Comparison of ENCODE assay signal across 8 cellular contexts in the genomic region with DNA sequence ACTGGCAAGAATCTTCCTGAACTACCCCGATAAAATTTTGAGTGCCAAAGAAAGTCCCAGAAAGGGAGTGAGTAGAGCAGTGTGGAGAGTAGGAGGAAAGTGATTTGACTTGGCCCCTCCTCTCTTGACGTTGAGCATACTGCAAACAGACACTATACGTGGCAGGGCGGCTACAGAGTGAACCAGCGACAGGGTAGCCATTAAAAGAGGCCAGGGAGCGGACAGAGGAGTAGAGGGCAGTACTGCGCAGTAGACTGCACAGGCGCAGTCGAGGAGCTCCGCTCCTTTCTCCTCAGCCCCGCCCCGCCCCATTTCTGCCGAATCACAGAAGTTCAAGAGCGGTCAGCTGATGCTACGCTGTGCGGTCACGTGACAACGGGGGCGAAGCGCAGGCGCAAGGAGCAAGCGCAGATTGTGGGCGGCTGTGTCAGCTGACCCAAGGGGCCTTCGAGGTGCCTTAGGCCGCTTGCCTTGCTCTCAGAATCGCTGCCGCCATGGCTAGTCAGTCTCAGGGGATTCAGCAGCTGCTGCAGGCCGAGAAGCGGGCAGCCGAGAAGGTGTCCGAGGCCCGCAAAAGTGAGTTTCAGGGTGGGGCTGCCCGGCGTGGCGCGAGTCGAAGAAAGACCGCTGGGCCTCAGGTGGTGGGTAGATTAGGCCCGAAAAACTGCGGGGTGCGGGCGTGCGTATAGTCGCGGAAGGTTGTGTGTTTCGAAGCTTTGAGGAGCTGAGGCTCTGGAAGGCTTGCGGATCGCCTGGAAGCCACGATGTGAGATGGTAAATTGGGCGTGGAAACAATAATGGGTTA. TPM values are rescaled to one million over a fixed set of nuclear protein-coding genes. Genes with fewer than 3 reads are reported as not detected.
DNase-seq lines count a peak whose midpoint lies in the region; ATAC-seq, FAIRE-seq and TF ChIP-seq lines count a peak whose summit lies in the region.

Gene ATP6V1G1, plus strand, starts transcription at position 425 of the 805 bp plus-strand sequence. Its CDS starts 70 bp downstream, at position 495.

- no peaks in the 10 kb centered on the region for H3K27me3 Mint-ChIP-seq in chondrocyte (ENCODE audit: low read depth)

- TF ChIP-seq CTCF in chondrocyte (IDR thresholded peaks at IDR 0.05) (peak; percentile 43), kidney (IDR thresholded peaks at IDR 0.05; ENCODE audit: borderline replicate concordance, extremely low read depth, insufficient read depth) (no peak)

- no peaks in the 10 kb centered on the region for H3K9me3 ChIP-seq in kidney (ENCODE audit: control insufficient read depth in 1 of 2, low read length in 2 of 2)

- peak within 1 kb of the TSS; percentile 99 for H3K27ac Mint-ChIP-seq in chondrocyte (ENCODE audit: unreplicated experiment)

- peak within 1 kb of the TSS; percentile 93 to 100 for H3K9ac ChIP-seq in kidney (ENCODE audit: low read length in 2 of 2)

- H3K4me1 Mint-ChIP-seq in chondrocyte (ENCODE audit: low read depth), result peaks cover 52% of the 10 kb centered on the region

- H3K4me1 ChIP-seq in kidney (ENCODE audit: control insufficient read depth in 1 of 2, insufficient read depth in 1 of 2, low read depth in 1 of 2, low read length in 2 of 2), result peaks cover 21 to 30% of the 10 kb centered on the region in 2 donors

- peak within 1 kb of the TSS; percentile 87 to 100 for H3K4me3 ChIP-seq in kidney (ENCODE audit: low read length in 2 of 2)

- H3K9me3 Mint-ChIP-seq in chondrocyte (ENCODE audit: low read depth), result no peaks in the 10 kb centered on the region

- intact Hi-C loops in kidney (cut with DNase I), result no loop called here

- DNase-seq in AML-193 (lab: John Stamatoyannopoulos, UW), result peak; percentile 96
- peak; percentile 98 for DNase-seq in NCI-H510A (lab: John Stamatoyannopoulos, UW)
- DNase-seq in activated CD4-positive, alpha-beta T cell treated with anti-CD3 and anti-CD28 coated beads for 1 hour, result peak; percentile 97
- DNase-seq in chondrocyte (ENCODE audit: low spot score), result peak; percentile 100
- peak; percentile 100 for DNase-seq in kidney
- peak; percentile 100 for DNase-seq in stimulated activated CD4-positive, alpha-beta T cell treated with anti-CD3 and anti-CD28 coated beads, Interleukin-15, amount 100 ng/mL, for 24 hours

- peak; percentile 97 for TF ChIP-seq POLR2A in GM19099 (IDR thresholded peaks at IDR 0.05; ENCODE audit: extremely low read depth, insufficient read length, low read depth)

- FAIRE-seq in kidney (lab: Jason Lieb, UNC), result peak; percentile 46

- H3K36me3 ChIP-seq in kidney (ENCODE audit: control insufficient read depth in 1 of 2, insufficient read depth in 2 of 2, low read length in 2 of 2), result peaks cover 0 to under 1% of the 10 kb centered on the region in 2 donors

- peak within 1 kb of the TSS; percentile 92 to 98 for H3K27ac ChIP-seq in kidney (ENCODE audit: low read depth in 2 of 2, low read length in 2 of 2)

- peak within 1 kb of the TSS; percentile 97 for H3K4me3 Mint-ChIP-seq in chondrocyte (ENCODE audit: unreplicated experiment)

- peaks cover 6% of the 10 kb centered on the region for H3K36me3 Mint-ChIP-seq in chondrocyte (ENCODE audit: low read depth)

- ATAC-seq in HG03432 (IDR thresholded peaks at IDR 0.05; ENCODE audit: unreplicated experiment), result peak; percentile 96

RNA-seq across cellular contexts. Expression of gene ATP6V1G1, which starts in this region (rescaled TPM):
- 134 to 143 TPM (median 135 TPM) in 3 replicates for total RNA-seq in chondrocyte
- total RNA-seq in kidney, result 103 TPM
- polyA plus RNA-seq in kidney (ENCODE audit: insufficient read depth, low read depth, low replicate concordance), result 215 TPM

Comparison
In these comparisons a context has a peak if more than half of its experiments do, and no peak if none do; other contexts are left out.
1. Peak in every context shown above with its lines: DNase-seq, ATAC-seq, H3K4me3 ChIP-seq and H3K27ac ChIP-seq.